Comparison of ENCODE assay signal across 2 cellular contexts in genomic region chr7:85070967-85071628, GRCh38.
TF ChIP-seq lines count a peak whose summit lies in the region.

No MANE protein-coding gene starts in this region.

TF ChIP-seq in GM23338, 12 proteins besides CTCF, POLR2A, EP300 and RAD21:
- TF ChIP-seq JUNB (IDR thresholded peaks at IDR 0.05; ENCODE audit: unreplicated experiment) (no peak), STAT1 (IDR thresholded peaks at IDR 0.05; ENCODE audit: unreplicated experiment) (no peak), REST (IDR thresholded peaks at IDR 0.05; ENCODE audit: unreplicated experiment) (no peak), NANOG (IDR thresholded peaks at IDR 0.05; ENCODE audit: borderline replicate concordance) (no peak), POLR2AphosphoS5 (IDR thresholded peaks at IDR 0.05; ENCODE audit: low read depth) (no peak), ZNF114 (CRISPR knock-in tag; IDR thresholded peaks at IDR 0.05) (no peak), CREB1 (CRISPR knock-in tag; IDR thresholded peaks at IDR 0.05; ENCODE audit: low read depth) (no peak), EZH2phosphoT487 (IDR thresholded peaks at IDR 0.05; ENCODE audit: unreplicated experiment) (no peak), EZH2 (IDR thresholded peaks at IDR 0.05; ENCODE audit: low read depth, unreplicated experiment) (no peak), ZNF462 (CRISPR knock-in tag; IDR thresholded peaks at IDR 0.05) (no peak), ZNF331 (CRISPR knock-in tag; IDR thresholded peaks at IDR 0.05; ENCODE audit: low read depth) (no peak)
- TF ChIP-seq, protein P1, sequence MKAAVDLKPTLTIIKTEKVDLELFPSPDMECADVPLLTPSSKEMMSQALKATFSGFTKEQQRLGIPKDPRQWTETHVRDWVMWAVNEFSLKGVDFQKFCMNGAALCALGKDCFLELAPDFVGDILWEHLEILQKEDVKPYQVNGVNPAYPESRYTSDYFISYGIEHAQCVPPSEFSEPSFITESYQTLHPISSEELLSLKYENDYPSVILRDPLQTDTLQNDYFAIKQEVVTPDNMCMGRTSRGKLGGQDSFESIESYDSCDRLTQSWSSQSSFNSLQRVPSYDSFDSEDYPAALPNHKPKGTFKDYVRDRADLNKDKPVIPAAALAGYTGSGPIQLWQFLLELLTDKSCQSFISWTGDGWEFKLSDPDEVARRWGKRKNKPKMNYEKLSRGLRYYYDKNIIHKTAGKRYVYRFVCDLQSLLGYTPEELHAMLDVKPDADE (IDR thresholded peaks at IDR 0.05): no peak

TF ChIP-seq in H1, 55 proteins besides CTCF, POLR2A, EP300 and RAD21:
- TF ChIP-seq SIRT6 (IDR thresholded peaks at IDR 0.05; ENCODE audit: low read length): no peak
- TF ChIP-seq USF2 (IDR thresholded peaks at IDR 0.05; ENCODE audit: low read length): no peak
- TF ChIP-seq SP2 (IDR thresholded peaks at IDR 0.05; ENCODE audit: low read length): no peak
- no peak for TF ChIP-seq HDAC2 (IDR thresholded peaks at IDR 0.05; ENCODE audit: borderline replicate concordance in 1 of 2, low read depth in 2 of 2, low read length in 2 of 2)
- no peak for TF ChIP-seq POLR2AphosphoS5 (IDR thresholded peaks at IDR 0.05; ENCODE audit: low read depth, low read length)
- no peak for TF ChIP-seq BRCA1 (IDR thresholded peaks at IDR 0.05; ENCODE audit: low read depth, low read length)
- no peak for TF ChIP-seq CHD7 (IDR thresholded peaks at IDR 0.05; ENCODE audit: insufficient replicate concordance, low read length)
- TF ChIP-seq TAF7 (optimal IDR thresholded peaks at IDR 0.05; ENCODE audit: borderline replicate concordance, low read depth, low read length): no peak
- no peak for TF ChIP-seq SP1 (IDR thresholded peaks at IDR 0.05; ENCODE audit: low read depth, low read length)
- no peak for TF ChIP-seq POU5F1 (IDR thresholded peaks at IDR 0.05; ENCODE audit: low read depth, low read length)
- TF ChIP-seq ZNF274 (IDR thresholded peaks at IDR 0.05; ENCODE audit: borderline replicate concordance, extremely low read depth, low read length): no peak
